ENCODE assay signal across 8 cellular contexts in the genomic region with DNA sequence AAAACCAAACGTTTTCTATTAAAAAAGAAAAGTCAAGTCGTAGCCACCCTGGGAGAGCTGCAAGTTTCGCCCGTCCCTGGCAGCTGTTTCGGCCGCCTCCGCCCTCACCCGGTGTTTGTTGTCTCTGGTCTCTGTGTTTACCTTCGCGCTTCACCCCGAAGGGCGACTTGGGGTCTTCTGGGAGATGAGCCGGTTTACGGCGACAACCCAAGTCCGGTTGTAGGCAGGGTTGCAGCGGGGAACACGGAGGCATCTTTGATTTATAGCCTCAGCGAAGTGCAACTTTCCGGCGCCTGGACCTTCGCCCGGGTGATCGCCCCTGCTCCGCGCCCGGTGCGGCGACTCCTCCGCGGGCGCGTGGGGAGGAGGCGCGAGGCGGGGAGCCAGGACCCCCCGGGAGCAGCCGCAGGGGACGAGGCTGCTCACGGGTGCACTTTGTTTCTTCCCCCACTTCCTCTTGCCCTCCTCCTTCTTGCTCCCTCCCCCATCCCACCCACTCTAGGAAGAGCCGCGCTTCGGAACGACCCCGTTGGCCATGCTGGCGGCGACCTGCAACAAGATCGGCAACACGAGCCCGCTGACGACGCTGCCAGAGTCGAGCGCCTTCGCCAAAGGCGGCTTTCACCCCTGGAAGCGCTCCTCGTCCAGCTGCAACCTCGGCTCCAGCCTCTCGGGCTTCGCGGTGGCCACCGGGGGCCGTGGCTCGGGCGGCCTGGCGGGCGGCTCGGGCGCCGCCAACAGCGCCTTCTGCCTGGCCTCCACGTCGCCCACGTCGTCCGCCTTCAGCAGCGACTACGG.
DNase-seq lines count a peak whose midpoint lies in the region; TF ChIP-seq lines count a peak whose summit lies in the region.

No MANE protein-coding gene starts in this region.

- H3K9me3 Mint-ChIP-seq in nephron progenitor cell = no peaks in the 10 kb centered on the region

- TF ChIP-seq CTCF in coronary artery (IDR thresholded peaks at IDR 0.05) (no peak), nephron progenitor cell (IDR thresholded peaks at IDR 0.05) (no peak)

- H3K4me3 ChIP-seq in coronary artery = peak overlapping the region; percentile 68

- no peak overlapping the region for H3K27ac ChIP-seq in coronary artery

- H3K36me3 Mint-ChIP-seq in nephron progenitor cell (ENCODE audit: low read depth) = no peaks in the 10 kb centered on the region

- H3K4me1 Mint-ChIP-seq in nephron progenitor cell = peaks cover 66% of the 10 kb centered on the region

- H3K4me3 Mint-ChIP-seq in nephron progenitor cell = peak overlapping the region; percentile 84

- H3K27me3 Mint-ChIP-seq in nephron progenitor cell (ENCODE audit: low read depth, poor library complexity) = peaks cover 76% of the 10 kb centered on the region

- peak; percentile 51 for DNase-seq in activated CD4-positive, alpha-beta T cell treated with anti-CD3 and anti-CD28 coated beads for 48 hours
- DNase-seq in activated CD4-positive, alpha-beta T cell treated with anti-CD3 and anti-CD28 coated beads for 1 hour = no peak
- peak; percentile 69 for DNase-seq in NCI-H2227 (lab: John Stamatoyannopoulos, UW; ENCODE audit: unreplicated experiment)
- no peak for DNase-seq in coronary artery (ENCODE audit: low spot score)
- peak; percentile 65 for DNase-seq in nephron progenitor cell
- no peak for DNase-seq in superior temporal gyrus (ENCODE audit: extremely low spot score)
- DNase-seq in DMS153 treated with DMSO at 0.1 percent for 48 hours (lab: John Stamatoyannopoulos, UW; ENCODE audit: unreplicated experiment) = no peak
- no peak for DNase-seq in iPS-NIHi7 (ENCODE audit: extremely low spot score)

- H3K27ac Mint-ChIP-seq in nephron progenitor cell = no peak overlapping the region

Comparison
In these comparisons a context has a peak if more than half of its experiments do, and no peak if none do; other contexts are left out.
1. DNase-seq: peak in activated CD4-positive, alpha-beta T cell treated with anti-CD3 and anti-CD28 coated beads for 48 hours (single experiment), NCI-H2227 (single experiment) and nephron progenitor cell (single experiment); none in activated CD4-positive, alpha-beta T cell treated with anti-CD3 and anti-CD28 coated beads for 1 hour (single experiment), coronary artery (single experiment), superior temporal gyrus (single experiment), DMS153 treated with DMSO at 0.1 percent for 48 hours (single experiment) and iPS-NIHi7 (single experiment).